Comparison of ENCODE assay signal across 14 cellular contexts in the genomic region with DNA sequence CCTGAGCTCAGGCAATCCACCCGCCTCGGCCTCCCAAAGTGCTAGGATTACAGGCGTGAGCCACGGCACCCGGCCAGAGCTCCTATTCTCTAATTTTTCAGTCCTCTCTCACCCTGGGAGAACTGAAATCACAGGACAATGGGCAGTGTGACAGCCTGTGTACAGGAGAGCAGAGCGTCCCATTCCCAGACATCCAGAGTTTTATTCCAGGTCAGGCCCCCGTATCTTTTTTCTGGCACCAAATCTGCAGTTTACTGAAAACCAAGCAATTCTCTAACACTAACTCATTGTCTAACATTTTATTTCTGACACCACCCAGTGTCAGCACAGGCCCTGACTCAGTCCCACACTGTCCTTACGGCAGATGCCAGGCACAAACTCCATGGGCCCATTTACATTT. TPM values are rescaled to one million over a fixed set of nuclear protein-coding genes. Genes with fewer than 3 reads are reported as not detected.
A peak's percentile ranks its signal among the peaks of the same experiment; 100 is the strongest.
DNase-seq lines count a peak whose midpoint lies in the region; ATAC-seq, FAIRE-seq and TF ChIP-seq lines count a peak whose summit lies in the region.
"Had no signal": no experiment of that assay in that cellular context is flagged by ENCODE, and none has a peak within 500 bp of the region (broad histone marks: within the 10 kb centered on the region; RNA-seq: fewer than 3 reads in every experiment).

No MANE protein-coding gene starts in this region.

- H3K4me3 ChIP-seq in muscle layer of duodenum (ENCODE audit: low read depth in 1 of 2, low read length in 2 of 2) (no peak overlapping the region), suprapubic skin (no peak overlapping the region)
- H3K4me3 ChIP-seq: thyroid gland had no signal

- H3K36me3 ChIP-seq in muscle layer of duodenum (ENCODE audit: control insufficient read depth in 1 of 2, insufficient read depth in 2 of 2, low read length in 2 of 2): peaks cover 0 to 6% of the 10 kb centered on the region in 2 donors
- peaks cover 8% of the 10 kb centered on the region for H3K36me3 ChIP-seq in suprapubic skin

- no peak for TF ChIP-seq EP300 in suprapubic skin (IDR thresholded peaks at IDR 0.05)

- peak; percentile 88 for FAIRE-seq in frontal cortex (lab: Jason Lieb, UNC)

- TF ChIP-seq POLR2A in suprapubic skin (IDR thresholded peaks at IDR 0.05): no peak

- H3K27me3 ChIP-seq in muscle layer of duodenum (ENCODE audit: low read depth, low read length): no peaks in the 10 kb centered on the region
- no peaks in the 10 kb centered on the region for H3K27me3 ChIP-seq in suprapubic skin
- H3K27me3 ChIP-seq: thyroid gland had no signal

- ATAC-seq in HG03521 (IDR thresholded peaks at IDR 0.05; ENCODE audit: unreplicated experiment): no peak
- ATAC-seq: activated naive CD4-positive, alpha-beta T cell treated with anti-CD3 and anti-CD28 coated beads, Interleukin-2, amount 50 U/mL, for 72 hours had no signal

- H3K4me1 ChIP-seq in muscle layer of duodenum (ENCODE audit: control insufficient read depth in 1 of 2, insufficient read depth in 2 of 2, low read length in 2 of 2) (peaks cover 3 to 17% of the 10 kb centered on the region in 2 donors), suprapubic skin (peaks cover 6% of the 10 kb centered on the region)

- no peak for TF ChIP-seq CTCF in suprapubic skin (IDR thresholded peaks at IDR 0.05)

- DNase-seq in astrocyte of the hippocampus (ENCODE audit: low read depth, low spot score) (peak; percentile 45), frontal cortex (ENCODE audit: low spot score in 2 of 2) (peak; percentile 6 to 15), suprapubic skin (ENCODE audit: low spot score in 2 of 2) (no peak), NCI-H510A treated with DMSO at 0.1 percent for 48 hours (lab: John Stamatoyannopoulos, UW) (no peak), COLO829 (ENCODE audit: low spot score) (no peak)
- DNase-seq in activated naive CD4-positive, alpha-beta T cell treated with Interleukin-2 at 50 U/mL for 16 hours: no peak
- DNase-seq: CD4-positive, CD25-positive, alpha-beta regulatory T cell; effector memory CD4-positive, alpha-beta T cell; NCI-H1105; NCI-H524 treated with DMSO at 0.1 percent for 48 hours had no signal

- WGBS in suprapubic skin: 65% methylated on average over 8 of the region's 8 CpGs

- H3K27ac ChIP-seq in muscle layer of duodenum (ENCODE audit: low read length) (peak overlapping the region; percentile 60), suprapubic skin (peak overlapping the region; percentile 59)
- H3K27ac ChIP-seq: thyroid gland had no signal

- H3K9me3 ChIP-seq in muscle layer of duodenum (ENCODE audit: control insufficient read depth in 1 of 2, low read length in 2 of 2): no peaks in the 10 kb centered on the region
- no peaks in the 10 kb centered on the region for H3K9me3 ChIP-seq in suprapubic skin
- H3K9me3 ChIP-seq: thyroid gland had no signal

RNA-seq across cellular contexts. Expression of a gene that starts 6.7 kb away (rescaled TPM):
- total RNA-seq in frontal cortex (66.0 TPM), suprapubic skin (1 to 10 TPM; 4.0 to 9.3 (median 6.5) TPM)

RNA-seq across cellular contexts. Expression of a gene that starts 36.3 kb away (rescaled TPM):
- total RNA-seq in frontal cortex (33.0 TPM), suprapubic skin (1 to 10 TPM; 2.3 to 4.4 (median 3.9) TPM)

Comparison
In these comparisons a context has a peak if more than half of its experiments do, and no peak if none do; other contexts are left out.
1. DNase-seq: peak in astrocyte of the hippocampus (single experiment) and frontal cortex (2 of 2); none in suprapubic skin (0 of 2), activated naive CD4-positive, alpha-beta T cell treated with Interleukin-2 at 50 U/mL for 16 hours (single experiment), NCI-H510A treated with DMSO at 0.1 percent for 48 hours (single experiment) and COLO829 (single experiment).